20 cellular contexts compared by ENCODE assay signal in the genomic region with DNA sequence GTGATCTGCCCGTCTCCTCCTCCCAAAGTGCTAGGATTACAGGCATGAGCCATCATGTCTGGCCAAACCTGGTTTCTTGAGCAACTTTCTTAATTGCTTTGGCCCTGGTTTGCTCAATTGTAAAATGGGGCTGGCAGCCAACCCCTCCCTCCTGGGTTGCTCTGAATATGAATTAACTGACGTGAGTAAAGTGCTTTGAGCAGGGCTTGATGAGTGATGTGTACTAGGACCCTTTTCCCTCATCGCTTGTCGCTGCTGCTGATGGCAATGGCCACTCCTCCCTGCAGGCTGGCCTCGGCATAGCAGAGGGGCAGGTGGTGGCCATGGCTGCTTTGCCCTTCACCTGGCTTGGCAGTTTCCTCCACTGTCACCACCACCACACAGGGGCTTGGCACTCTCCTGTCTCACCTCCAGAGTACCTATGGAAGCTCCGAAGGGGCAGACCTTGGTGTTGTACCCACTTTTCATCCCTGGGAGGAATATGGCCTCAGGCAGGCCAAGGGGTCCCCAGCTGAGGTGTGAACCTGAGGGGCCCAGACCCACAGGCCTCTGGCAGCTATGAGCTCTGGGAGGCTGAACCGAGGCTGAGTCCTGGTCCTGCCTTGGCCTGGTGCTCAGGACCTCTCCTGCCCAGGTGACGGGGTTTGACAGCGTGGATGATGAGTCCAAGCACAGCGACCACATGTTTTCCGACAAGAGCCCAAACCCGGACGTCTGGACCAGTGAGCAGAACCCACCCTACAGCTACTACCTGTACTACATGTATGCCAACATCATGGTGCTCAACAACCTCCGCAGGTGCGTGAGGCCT. TPM values are rescaled to one million over a fixed set of nuclear protein-coding genes. Genes with fewer than 3 reads are reported as not detected.
DNase-seq lines count a peak whose midpoint lies in the region; ATAC-seq and TF ChIP-seq lines count a peak whose summit lies in the region.
"Had no signal": no experiment of that assay in that cellular context is flagged by ENCODE, and none has a peak within 500 bp of the region (broad histone marks: within the 10 kb centered on the region; RNA-seq: fewer than 3 reads in every experiment).

No MANE protein-coding gene starts in this region.

- H3K9ac ChIP-seq in PC-3 (ENCODE audit: low read length) = no peak overlapping the region

- H3K9me3 ChIP-seq in uterus (no peaks in the 10 kb centered on the region), PC-3 (ENCODE audit: low read length) (no peaks in the 10 kb centered on the region)
- H3K9me3 ChIP-seq: ascending aorta, left lung had no signal

- DNase-seq in AG10803 (ENCODE audit: low read depth) (peak; percentile 47), GM13977 (ENCODE audit: low spot score) (peak; percentile 4), memory B cell (ENCODE audit: low spot score in 2 of 2) (peak in 1 of 2 donors; percentile 5), uterus (no peak), PC-3 (no peak)
- DNase-seq in central memory CD8-positive, alpha-beta T cell (ENCODE audit: low spot score in 2 of 2) = no peak
- DNase-seq in stimulated activated naive CD8-positive, alpha-beta T cell treated with anti-CD3 and anti-CD28 coated beads, Interleukin-15, Interleukin-2, amounts not matched to agents 100 U/mL and 50 U/mL, for 24 hours = no peak
- DNase-seq: activated effector memory CD4-positive, alpha-beta T cell treated with Interleukin-2 at 50 U/mL for 16 hours; cerebellar nuclear complex; effector memory CD8-positive, alpha-beta T cell; left lung; NCI-H1105; NCI-H526 treated with DMSO at 0.1 percent for 48 hours; stimulated activated CD4-positive, alpha-beta T cell treated with anti-CD3 and anti-CD28 coated beads, Interleukin-1b, Interleukin-23, amount 100 ng/mL, for 48 hours had no signal

- H3K9me3 Mint-ChIP-seq in central memory CD8-positive, alpha-beta T cell = no peaks in the 10 kb centered on the region
- peaks cover 2% of the 10 kb centered on the region for H3K9me3 Mint-ChIP-seq in memory B cell
- H3K9me3 Mint-ChIP-seq: effector memory CD8-positive, alpha-beta T cell had no signal

- no peaks in the 10 kb centered on the region for H3K9me2 ChIP-seq in PC-3 (replicated peaks; ENCODE audit: low read length)

- peaks cover 4% of the 10 kb centered on the region for H3K4me1 Mint-ChIP-seq in central memory CD8-positive, alpha-beta T cell
- peaks cover 20% of the 10 kb centered on the region for H3K4me1 Mint-ChIP-seq in memory B cell

- no peak overlapping the region for H2AFZ ChIP-seq in PC-3 (ENCODE audit: low read length)

- no peaks in the 10 kb centered on the region for H3K4me1 ChIP-seq in uterus
- no peaks in the 10 kb centered on the region for H3K4me1 ChIP-seq in PC-3 (ENCODE audit: insufficient read depth, low read length)
- H3K4me1 ChIP-seq: ascending aorta had no signal

- H3K4me3 ChIP-seq in AG10803 (ENCODE audit: low read length) (no peak overlapping the region), uterus (no peak overlapping the region), PC-3 (ENCODE audit: low read length) (no peak overlapping the region)
- H3K4me3 ChIP-seq: ascending aorta, left lung, SK-N-MC had no signal

- no TSS peak for BruUV-seq in PC-3 (replicated peaks; lab: Mats Ljungman, UMichigan)

- POLR2A ChIA-PET in PC-3 (lab: Charles Lee; ENCODE audit: unreplicated experiment) = no interaction called here

- no peak for ATAC-seq in central memory CD8-positive, alpha-beta T cell (replicated peaks; ENCODE audit: extremely low read depth, poor library complexity, severe bottlenecking)
- ATAC-seq in memory B cell (ENCODE audit: low read depth) = no peak
- ATAC-seq in stimulated activated naive CD8-positive, alpha-beta T cell treated with anti-CD3 and anti-CD28 coated beads, Interleukin-15, Interleukin-2, amounts not matched to agents 100 U/mL and 50 U/mL, for 24 hours = no peak
- ATAC-seq in GM18907 (IDR thresholded peaks at IDR 0.05; ENCODE audit: unreplicated experiment) = no peak
- no peak for ATAC-seq in PC-3
- ATAC-seq: activated CD4-positive, CD25-positive, alpha-beta regulatory T cell treated with anti-CD3 and anti-CD28 coated beads, Interleukin-2, amount 50 U/mL, for 24 hours; effector memory CD8-positive, alpha-beta T cell; left lung; Panc1 had no signal

- in situ Hi-C loops in GM13977 (cut with MboI; ENCODE audit: low pct_unique_long_range_greater_than_20kb, low sequenced_read_pairs, unreplicated experiment) = no loop called here

- CTCF ChIA-PET in PC-3 (lab: Charles Lee) = interaction anchor here (0.6 kb wide), 1 partner anchor 247 kb away, joined by 4 read pairs; no protein-coding TSS in a partner anchor

- H3K36me3 ChIP-seq in uterus = no peaks in the 10 kb centered on the region
- H3K36me3 ChIP-seq in PC-3 (ENCODE audit: low read depth, low read length) = peaks cover 9% of the 10 kb centered on the region

- no peaks in the 10 kb centered on the region for H3K27me3 ChIP-seq in uterus
- H3K27me3 ChIP-seq in PC-3 (ENCODE audit: low read length) = no peaks in the 10 kb centered on the region
- H3K27me3 ChIP-seq: ascending aorta, left lung had no signal

- no peak overlapping the region for H3K4me2 ChIP-seq in PC-3 (ENCODE audit: low read length)

- intact Hi-C loops in uterus (cut with DNase I; ENCODE audit: low total_unique reads) = no loop called here
- intact Hi-C loops in PC-3 (cut with micrococcal nuclease) = no loop called here

- TF ChIP-seq CTCF in AG10803 (conservative IDR thresholded peaks at IDR 0.05; ENCODE audit: low read length) (no peak), GM13977 (IDR thresholded peaks at IDR 0.05; ENCODE audit: extremely low read depth, insufficient read depth, missing control alignments) (no peak), uterus (IDR thresholded peaks at IDR 0.05) (no peak), PC-3 (conservative IDR thresholded peaks at IDR 0.05; ENCODE audit: low read depth, low read length) (no peak)

- no peaks in the 10 kb centered on the region for H3K27me3 Mint-ChIP-seq in central memory CD8-positive, alpha-beta T cell
- H3K27me3 Mint-ChIP-seq in memory B cell = no peaks in the 10 kb centered on the region
- H3K27me3 Mint-ChIP-seq: B cell; effector memory CD8-positive, alpha-beta T cell had no signal

- no peak for TF ChIP-seq POLR2A in uterus (IDR thresholded peaks at IDR 0.05)

- peak overlapping the region; percentile 41 for H3K27ac Mint-ChIP-seq in central memory CD8-positive, alpha-beta T cell (ENCODE audit: low read depth)
- peak overlapping the region; percentile 47 for H3K27ac Mint-ChIP-seq in memory B cell

- H3K4me3 Mint-ChIP-seq in central memory CD8-positive, alpha-beta T cell = no peak overlapping the region
- no peak overlapping the region for H3K4me3 Mint-ChIP-seq in memory B cell
- H3K4me3 Mint-ChIP-seq: B cell; effector memory CD8-positive, alpha-beta T cell had no signal

- H3K36me3 Mint-ChIP-seq in central memory CD8-positive, alpha-beta T cell (ENCODE audit: insufficient read depth) = peaks cover 45% of the 10 kb centered on the region
- peaks cover 48% of the 10 kb centered on the region for H3K36me3 Mint-ChIP-seq in memory B cell

- no peaks in the 10 kb centered on the region for H3F3A ChIP-seq in PC-3 (ENCODE audit: low read length, unreplicated experiment)

- no peaks in the 10 kb centered on the region for H3K79me2 ChIP-seq in PC-3 (ENCODE audit: low read length)

- H3K27ac ChIP-seq in uterus (no peak overlapping the region), PC-3 (ENCODE audit: low read length) (no peak overlapping the region)
- H3K27ac ChIP-seq: ascending aorta, SK-N-MC had no signal

- H4K20me1 ChIP-seq in PC-3 (ENCODE audit: low read length) = no peaks in the 10 kb centered on the region

RNA-seq across cellular contexts. Expression of a gene that starts 41.3 kb away (rescaled TPM):
- total RNA-seq in uterus = 10 to 100 TPM; 19.7 to 49.7 (median 25.2) TPM
- total RNA-seq in PC-3 (2014; rRNA removed) = 12.6 and 13.8 TPM in 2 replicates

RNA-seq across cellular contexts. Expression of a gene that starts 44.6 kb away (rescaled TPM):
- total RNA-seq in uterus = 1 to 10 TPM in 3 of 4 donors, not detected in 1; 1.2 to 6.4 (median 6.1) TPM
- total RNA-seq in PC-3 (2014; rRNA removed) = 11.8 and 16.5 TPM in 2 replicates

Comparison
In these comparisons a context has a peak if more than half of its experiments do, and no peak if none do; other contexts are left out.
1. DNase-seq: peak in AG10803 (single experiment) and GM13977 (single experiment); none in central memory CD8-positive, alpha-beta T cell (0 of 2), stimulated activated naive CD8-positive, alpha-beta T cell treated with anti-CD3 and anti-CD28 coated beads, Interleukin-15, Interleukin-2, amounts not matched to agents 100 U/mL and 50 U/mL, for 24 hours (single experiment), uterus (0 of 2) and PC-3 (single experiment).